ENCODE assay signal across 16 cellular contexts in the genomic region with DNA sequence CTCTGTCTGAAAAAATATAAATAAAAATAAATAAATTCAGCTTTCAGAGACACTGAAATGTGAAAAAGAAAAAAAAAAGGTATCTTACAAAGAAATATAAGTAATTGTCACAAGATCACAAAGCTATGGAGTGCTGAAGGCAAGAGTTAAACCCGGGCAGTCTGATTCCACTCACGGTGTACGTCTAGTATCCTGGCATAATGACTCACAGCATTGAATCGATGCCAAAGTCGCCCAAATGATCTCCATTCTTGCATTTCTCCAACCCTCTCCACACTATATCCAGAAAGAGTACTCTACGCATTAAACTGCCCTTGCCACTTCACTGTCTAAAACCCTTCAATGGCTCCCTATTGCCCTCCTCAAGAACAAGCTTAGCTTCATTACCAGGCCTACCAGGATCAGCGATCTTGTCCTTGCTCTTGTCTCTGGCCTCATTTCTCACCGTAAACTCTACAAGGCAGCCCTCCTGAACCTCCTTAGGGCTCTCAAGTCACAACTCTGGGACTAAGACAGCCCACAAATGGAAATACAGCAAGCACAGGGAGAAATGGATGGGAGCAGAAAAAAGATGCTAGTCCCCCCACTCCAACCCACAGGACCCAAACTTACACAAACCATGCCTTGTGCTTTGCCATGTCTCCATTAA. TPM values are rescaled to one million over a fixed set of nuclear protein-coding genes. Genes with fewer than 3 reads are reported as not detected.
DNase-seq lines count a peak whose midpoint lies in the region; ATAC-seq and TF ChIP-seq lines count a peak whose summit lies in the region.
"Had no signal": no experiment of that assay in that cellular context is flagged by ENCODE, and none has a peak within 500 bp of the region (broad histone marks: within the 10 kb centered on the region; RNA-seq: fewer than 3 reads in every experiment).

No MANE protein-coding gene starts in this region.

- H3K9ac ChIP-seq in skeletal muscle satellite cell (ENCODE audit: low read depth, low read length): peak overlapping the region; percentile 73

- no peak overlapping the region for H3K4me3 ChIP-seq in fibroblast of mammary gland (ENCODE audit: control insufficient read depth, low read depth, low read length)
- H3K4me3 ChIP-seq in skeletal muscle satellite cell (ENCODE audit: low read length): peak overlapping the region; percentile 12
- H3K4me3 ChIP-seq: suprapubic skin had no signal

- H3K9me3 Mint-ChIP-seq in activated CD4-positive, alpha-beta T cell treated with anti-CD3 and anti-CD28 coated beads for 36 hours (ENCODE audit: low read depth): peaks cover 8% of the 10 kb centered on the region
- H3K9me3 Mint-ChIP-seq in activated CD4-positive, alpha-beta T cell treated with anti-CD3 and anti-CD28 coated beads, Interleukin-2, amount 10 ng/mL, durations not matched to agents 24 days and 14 days: no peaks in the 10 kb centered on the region
- no peaks in the 10 kb centered on the region for H3K9me3 Mint-ChIP-seq in T-cell
- H3K9me3 Mint-ChIP-seq: IgD-negative memory B cell, neural crest cell had no signal

- no peak overlapping the region for H3K4me3 Mint-ChIP-seq in activated CD4-positive, alpha-beta T cell treated with anti-CD3 and anti-CD28 coated beads for 36 hours
- H3K4me3 Mint-ChIP-seq in activated CD4-positive, alpha-beta T cell treated with anti-CD3 and anti-CD28 coated beads, Interleukin-2, amount 10 ng/mL, durations not matched to agents 24 days and 14 days: no peak overlapping the region
- H3K4me3 Mint-ChIP-seq in T-cell: no peak overlapping the region
- H3K4me3 Mint-ChIP-seq: neural crest cell had no signal

- DNase-seq in activated CD4-positive, alpha-beta T cell treated with anti-CD3 and anti-CD28 coated beads for 36 hours: no peak
- DNase-seq in activated CD4-positive, alpha-beta T cell treated with anti-CD3 and anti-CD28 coated beads, Interleukin-2, amount 10 ng/mL, durations not matched to agents 24 days and 14 days: no peak
- DNase-seq in RPMI7951 (ENCODE audit: low read depth) (peak; percentile 89), fibroblast of mammary gland (ENCODE audit: low read depth) (peak; percentile 67), NCI-H524 (lab: John Stamatoyannopoulos, UW) (no peak), T-cell (no peak)
- DNase-seq in central memory CD4-positive, alpha-beta T cell: no peak
- DNase-seq: activated CD4-positive, alpha-beta T cell treated with anti-CD3 and anti-CD28 coated beads for 1 hour; activated T-cell treated with anti-CD3 and anti-CD28 coated beads, Interleukin-2, amount 50 U/mL, for 1 hour; glutamatergic neuron; NCI-H1105 treated with DMSO at 0.1 percent for 48 hours; NCI-H345 had no signal

- peaks cover 9% of the 10 kb centered on the region for H3K36me3 ChIP-seq in skeletal muscle satellite cell (ENCODE audit: insufficient read depth, low read length)
- H3K36me3 ChIP-seq: suprapubic skin had no signal

- H3K36me3 Mint-ChIP-seq in activated CD4-positive, alpha-beta T cell treated with anti-CD3 and anti-CD28 coated beads for 36 hours (ENCODE audit: low read depth): peaks cover 45% of the 10 kb centered on the region
- peaks cover 49% of the 10 kb centered on the region for H3K36me3 Mint-ChIP-seq in activated CD4-positive, alpha-beta T cell treated with anti-CD3 and anti-CD28 coated beads, Interleukin-2, amount 10 ng/mL, durations not matched to agents 24 days and 14 days (ENCODE audit: low read depth)
- H3K36me3 Mint-ChIP-seq in T-cell: peaks cover 44% of the 10 kb centered on the region

- TF ChIP-seq CTCF in fibroblast of mammary gland (conservative IDR thresholded peaks at IDR 0.05; ENCODE audit: control insufficient read depth, insufficient read depth, low read depth, low read length): no peak

- CTCF ChIA-PET in activated CD4-positive, alpha-beta T cell treated with anti-CD3 and anti-CD28 coated beads for 36 hours (lab: Charles Lee): interaction anchor here (1.0 to 1.6 kb wide), 4 partner anchors 10 to 361 kb away, joined by 3 to 6 read pairs (median 3); no protein-coding TSS in a partner anchor
- CTCF ChIA-PET in T-cell (lab: Charles Lee): no interaction called here

- no peaks in the 10 kb centered on the region for H3K27me3 ChIP-seq in skeletal muscle satellite cell (ENCODE audit: control insufficient read depth, insufficient read depth, low read length)
- H3K27me3 ChIP-seq: suprapubic skin had no signal

- H3K27me3 Mint-ChIP-seq in activated CD4-positive, alpha-beta T cell treated with anti-CD3 and anti-CD28 coated beads for 36 hours: no peaks in the 10 kb centered on the region
- H3K27me3 Mint-ChIP-seq in activated CD4-positive, alpha-beta T cell treated with anti-CD3 and anti-CD28 coated beads, Interleukin-2, amount 10 ng/mL, durations not matched to agents 24 days and 14 days: no peaks in the 10 kb centered on the region
- no peaks in the 10 kb centered on the region for H3K27me3 Mint-ChIP-seq in T-cell
- H3K27me3 Mint-ChIP-seq: IgD-negative memory B cell had no signal

- H3K27ac Mint-ChIP-seq in activated CD4-positive, alpha-beta T cell treated with anti-CD3 and anti-CD28 coated beads for 36 hours: peak overlapping the region; percentile 10
- H3K27ac Mint-ChIP-seq in activated CD4-positive, alpha-beta T cell treated with anti-CD3 and anti-CD28 coated beads, Interleukin-2, amount 10 ng/mL, durations not matched to agents 24 days and 14 days: no peak overlapping the region
- no peak overlapping the region for H3K27ac Mint-ChIP-seq in T-cell
- H3K27ac Mint-ChIP-seq: IgD-negative memory B cell had no signal

- H3K9me3 ChIP-seq in skeletal muscle satellite cell (replicated peaks; ENCODE audit: low read length): no peaks in the 10 kb centered on the region
- H3K9me3 ChIP-seq: suprapubic skin had no signal

- H3K4me1 ChIP-seq in skeletal muscle satellite cell (ENCODE audit: control insufficient read depth, insufficient read depth, low read length): peaks cover 53% of the 10 kb centered on the region

- peaks cover 75% of the 10 kb centered on the region for H3K4me1 Mint-ChIP-seq in activated CD4-positive, alpha-beta T cell treated with anti-CD3 and anti-CD28 coated beads for 36 hours
- H3K4me1 Mint-ChIP-seq in activated CD4-positive, alpha-beta T cell treated with anti-CD3 and anti-CD28 coated beads, Interleukin-2, amount 10 ng/mL, durations not matched to agents 24 days and 14 days: peaks cover 31% of the 10 kb centered on the region
- H3K4me1 Mint-ChIP-seq in T-cell: peaks cover 81 to 87% (median 85%) of the 10 kb centered on the region in 3 donors

- POLR2A ChIA-PET in activated CD4-positive, alpha-beta T cell treated with anti-CD3 and anti-CD28 coated beads for 36 hours (lab: Charles Lee): interaction anchor here (1.3 kb wide), 1 partner anchor 11 kb away, joined by 4 read pairs; no protein-coding TSS in a partner anchor
- POLR2A ChIA-PET in T-cell (lab: Charles Lee): interaction anchor here in 1 of 2 donors (1.0 kb wide), 1 partner anchor 12 kb away, joined by 3 read pairs; no protein-coding TSS in a partner anchor

- H3K4me2 ChIP-seq in skeletal muscle satellite cell (ENCODE audit: low read length): peak overlapping the region; percentile 30

- no peak for ATAC-seq in activated CD4-positive, alpha-beta T cell treated with anti-CD3 and anti-CD28 coated beads for 36 hours
- no peak for ATAC-seq in T-cell (replicated peaks in 1 of 4)

- intact Hi-C loops in activated CD4-positive, alpha-beta T cell treated with anti-CD3 and anti-CD28 coated beads for 36 hours (cut with DNase I, micrococcal nuclease): no loop called here
- intact Hi-C loops in activated CD4-positive, alpha-beta T cell treated with anti-CD3 and anti-CD28 coated beads, Interleukin-2, amount 10 ng/mL, durations not matched to agents 24 days and 14 days (cut with micrococcal nuclease): no loop called here

RNA-seq across cellular contexts. Expression of a gene that starts 7.7 kb away (rescaled TPM):
- 10 to 100 TPM; 58.2 to 61.1 TPM for total RNA-seq in activated CD4-positive, alpha-beta T cell treated with anti-CD3 and anti-CD28 coated beads for 36 hours
- total RNA-seq in activated CD4-positive, alpha-beta T cell treated with anti-CD3 and anti-CD28 coated beads, Interleukin-2, amount 10 ng/mL, durations not matched to agents 24 days and 14 days: 33.2 and 34.6 TPM in 2 replicates
- 58.6 and 70.8 TPM in 2 replicates for total RNA-seq in RPMI7951 (2014; rRNA removed; shearing (Covaris generic))
- total RNA-seq in skeletal muscle satellite cell (2012; rRNA removed): 56.8 and 64.9 TPM in 2 replicates
- 10 to 100 TPM; 45.6 to 65.9 (median 49.5) TPM for total RNA-seq in T-cell

Comparison
In these comparisons a context has a peak if more than half of its experiments do, and no peak if none do; other contexts are left out.
1. DNase-seq: peak in RPMI7951 (single experiment) and fibroblast of mammary gland (single experiment); none in activated CD4-positive, alpha-beta T cell treated with anti-CD3 and anti-CD28 coated beads for 36 hours (single experiment), activated CD4-positive, alpha-beta T cell treated with anti-CD3 and anti-CD28 coated beads, Interleukin-2, amount 10 ng/mL, durations not matched to agents 24 days and 14 days (single experiment), NCI-H524 (0 of 2), central memory CD4-positive, alpha-beta T cell (single experiment) and T-cell (0 of 34).